8 cellular contexts compared by ENCODE assay signal in the genomic region with DNA sequence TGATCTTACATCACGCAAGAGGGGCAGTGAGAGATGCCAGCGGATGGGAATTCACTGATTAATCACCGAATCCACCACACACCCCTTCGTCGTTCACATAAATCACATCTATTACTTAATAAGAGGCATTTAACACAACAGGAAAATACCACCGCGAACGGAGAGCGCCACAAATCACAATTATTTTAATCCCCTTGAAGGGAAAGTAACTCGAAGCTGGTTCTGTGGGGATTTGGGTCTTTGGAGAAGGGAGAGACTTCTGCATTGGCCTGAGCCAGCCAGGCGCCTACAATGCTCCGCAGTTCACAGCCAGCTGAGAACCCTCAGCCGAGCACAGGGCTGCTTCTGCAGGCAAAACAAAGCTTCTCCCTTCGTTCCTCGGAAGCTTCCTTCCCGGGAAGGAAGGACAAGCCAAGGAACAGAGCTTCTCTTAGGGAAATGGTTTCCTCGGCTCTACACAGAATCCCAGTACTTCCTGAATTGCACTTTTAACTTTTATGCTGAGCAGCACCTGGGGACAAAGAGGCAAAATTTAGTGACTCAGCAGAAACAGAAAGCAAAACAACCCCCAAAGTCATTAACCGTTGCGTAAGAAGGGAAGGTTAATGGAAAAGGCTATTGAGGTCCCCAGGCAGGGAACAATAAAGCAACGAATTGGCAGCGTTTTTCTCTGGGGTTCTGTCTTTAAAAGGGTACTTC. TPM values are rescaled to one million over a fixed set of nuclear protein-coding genes. Genes with fewer than 3 reads are reported as not detected.
DNase-seq lines count a peak whose midpoint lies in the region; ATAC-seq and TF ChIP-seq lines count a peak whose summit lies in the region.

A gene (minus strand): TSS at position 1 of the 699 bp plus-strand sequence. CDS start 287 bp downstream, outside the sequence.

- H3K36me3 Mint-ChIP-seq in activated naive CD8-positive, alpha-beta T cell treated with anti-CD3 and anti-CD28 coated beads, Interleukin-2, amount 10 ng/mL, durations not matched to agents 7 days and 5 days = no peaks in the 10 kb centered on the region
- no peaks in the 10 kb centered on the region for H3K36me3 Mint-ChIP-seq in progenitor cell of endocrine pancreas (ENCODE audit: insufficient read depth)

- intact Hi-C loops in left cardiac atrium (cut with DNase I) = no loop called here

- no peak within 1 kb of the TSS for H3K27ac Mint-ChIP-seq in activated naive CD8-positive, alpha-beta T cell treated with anti-CD3 and anti-CD28 coated beads, Interleukin-2, amount 10 ng/mL, durations not matched to agents 7 days and 5 days
- H3K27ac Mint-ChIP-seq in progenitor cell of endocrine pancreas = peak within 1 kb of the TSS; percentile 95

- ATAC-seq in GM18498 (IDR thresholded peaks at IDR 0.05; ENCODE audit: unreplicated experiment) (peak; percentile 73), HG03520 (IDR thresholded peaks at IDR 0.05; ENCODE audit: unreplicated experiment) (peak; percentile 46), left cardiac atrium (peak; percentile 66 to 81), GM21447 (IDR thresholded peaks at IDR 0.05; ENCODE audit: unreplicated experiment) (no peak)
- no peak for ATAC-seq in activated naive CD8-positive, alpha-beta T cell treated with anti-CD3 and anti-CD28 coated beads, Interleukin-2, amount 10 ng/mL, durations not matched to agents 7 days and 5 days (ENCODE audit: low read depth)

- peaks cover 41% of the 10 kb centered on the region for H3K27me3 Mint-ChIP-seq in activated naive CD8-positive, alpha-beta T cell treated with anti-CD3 and anti-CD28 coated beads, Interleukin-2, amount 10 ng/mL, durations not matched to agents 7 days and 5 days
- peaks cover 62% of the 10 kb centered on the region for H3K27me3 Mint-ChIP-seq in progenitor cell of endocrine pancreas

- peaks cover 3% of the 10 kb centered on the region for H3K4me1 Mint-ChIP-seq in activated naive CD8-positive, alpha-beta T cell treated with anti-CD3 and anti-CD28 coated beads, Interleukin-2, amount 10 ng/mL, durations not matched to agents 7 days and 5 days
- H3K4me1 Mint-ChIP-seq in progenitor cell of endocrine pancreas (ENCODE audit: low read depth) = peaks cover 12% of the 10 kb centered on the region

- peak within 1 kb of the TSS; percentile 73 for H3K4me3 Mint-ChIP-seq in activated naive CD8-positive, alpha-beta T cell treated with anti-CD3 and anti-CD28 coated beads, Interleukin-2, amount 10 ng/mL, durations not matched to agents 7 days and 5 days
- peak within 1 kb of the TSS; percentile 85 for H3K4me3 Mint-ChIP-seq in progenitor cell of endocrine pancreas (ENCODE audit: low read depth)

- no peak for TF ChIP-seq CTCF in progenitor cell of endocrine pancreas (IDR thresholded peaks at IDR 0.05; ENCODE audit: unreplicated experiment)

- DNase-seq in A172 (ENCODE audit: low spot score) (peak; percentile 23), left cardiac atrium (peak; percentile 22), progenitor cell of endocrine pancreas (ENCODE audit: low spot score, unreplicated experiment) (peak; percentile 13), NCI-H187 (lab: John Stamatoyannopoulos, UW) (no peak)
- no peak for DNase-seq in activated naive CD8-positive, alpha-beta T cell treated with anti-CD3 and anti-CD28 coated beads, Interleukin-2, amount 10 ng/mL, durations not matched to agents 7 days and 5 days

- no peaks in the 10 kb centered on the region for H3K9me3 Mint-ChIP-seq in activated naive CD8-positive, alpha-beta T cell treated with anti-CD3 and anti-CD28 coated beads, Interleukin-2, amount 10 ng/mL, durations not matched to agents 7 days and 5 days
- H3K9me3 Mint-ChIP-seq in progenitor cell of endocrine pancreas (ENCODE audit: low read depth) = no peaks in the 10 kb centered on the region

- POLR2A ChIA-PET in activated naive CD8-positive, alpha-beta T cell treated with anti-CD3 and anti-CD28 coated beads, Interleukin-2, amount 10 ng/mL, durations not matched to agents 7 days and 5 days (lab: Charles Lee) = no interaction called here

RNA-seq across cellular contexts. Expression of the gene that starts here (rescaled TPM):
- 0.03 TPM in 1 of 2 replicates, not detected in the other for total RNA-seq in A172 (2014; rRNA removed; shearing (Covaris generic))
- not detected for total RNA-seq in activated naive CD8-positive, alpha-beta T cell treated with anti-CD3 and anti-CD28 coated beads, Interleukin-2, amount 10 ng/mL, durations not matched to agents 7 days and 5 days
- total RNA-seq in left cardiac atrium (1 to 10 TPM; 1.2 TPM), progenitor cell of endocrine pancreas (0.57 and 1.4 TPM in 2 replicates)

Comparison
In these comparisons a context has a peak if more than half of its experiments do, and no peak if none do; other contexts are left out.
1. Peak in DNase-seq in A172; RNA of the gene not detected or under 1 TPM.
2. DNase-seq: peak in left cardiac atrium (single experiment) and progenitor cell of endocrine pancreas (single experiment); none in activated naive CD8-positive, alpha-beta T cell treated with anti-CD3 and anti-CD28 coated beads, Interleukin-2, amount 10 ng/mL, durations not matched to agents 7 days and 5 days (single experiment) and NCI-H187 (0 of 2).
3. ATAC-seq: peak in GM18498 (single experiment), HG03520 (single experiment) and left cardiac atrium (2 of 2); none in activated naive CD8-positive, alpha-beta T cell treated with anti-CD3 and anti-CD28 coated beads, Interleukin-2, amount 10 ng/mL, durations not matched to agents 7 days and 5 days (single experiment) and GM21447 (single experiment).